ENCODE assay signal across 8 cellular contexts in the genomic region with DNA sequence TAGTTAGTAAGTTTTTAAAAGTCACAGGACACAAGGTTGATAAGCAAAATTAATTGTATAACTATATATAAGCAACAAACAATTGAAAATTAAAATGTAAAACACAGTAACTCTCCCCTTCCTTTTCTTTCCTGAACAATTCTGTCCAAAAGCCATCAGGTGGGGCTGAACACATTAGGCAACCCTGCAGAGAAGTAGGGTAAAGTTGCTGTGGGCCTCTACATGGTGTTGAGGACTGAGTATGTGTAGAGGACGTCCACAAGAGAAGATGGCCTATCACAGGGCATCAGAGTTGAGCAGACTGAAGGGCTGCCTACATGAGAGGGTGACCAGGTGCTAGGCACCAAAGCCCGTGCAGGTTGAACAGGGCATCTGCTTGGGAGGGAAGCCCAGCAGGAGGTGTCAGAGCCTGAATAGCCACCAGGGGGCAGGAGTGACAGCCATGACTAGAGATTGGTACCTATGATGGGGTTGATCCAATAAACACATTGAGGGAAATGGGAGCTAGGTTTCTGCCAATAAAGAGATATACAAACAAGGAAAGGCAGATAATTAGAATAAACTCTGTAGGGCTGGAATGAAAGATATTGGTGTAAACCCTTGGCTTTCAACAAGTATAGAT.
DNase-seq lines count a peak whose midpoint lies in the region; ATAC-seq and TF ChIP-seq lines count a peak whose summit lies in the region.

No MANE protein-coding gene starts in this region.

- intact Hi-C loops in CD8-positive, alpha-beta T cell (cut with DNase I, micrococcal nuclease): no loop called here
- intact Hi-C loops in OCI-LY7 (cut with micrococcal nuclease; ENCODE audit: unreplicated experiment): no loop called here

- CTCF ChIA-PET in CD8-positive, alpha-beta T cell (lab: Charles Lee): interaction anchor here (0.9 kb wide), 1 partner anchor 15 kb away, joined by 3 read pairs; no protein-coding TSS in a partner anchor
- CTCF ChIA-PET in OCI-LY7 (lab: Charles Lee; ENCODE audit: unreplicated experiment): interaction anchor here (0.5 kb wide), 1 partner anchor 101 kb away, joined by 4 read pairs; no protein-coding TSS in a partner anchor

- peak; percentile 26 for TF ChIP-seq CTCF in CD8-positive, alpha-beta T cell (IDR thresholded peaks at IDR 0.05)
- peak; percentile 86 for TF ChIP-seq CTCF in OCI-LY7 (conservative IDR thresholded peaks at IDR 0.05; ENCODE audit: low read length)

- no peak overlapping the region for H3K4me3 Mint-ChIP-seq in CD8-positive, alpha-beta T cell
- no peak overlapping the region for H3K4me3 Mint-ChIP-seq in activated T-cell treated with anti-CD3 and anti-CD28 coated beads, Interleukin-2, amount 50 U/mL, for 72 hours

- H3K27me3 ChIP-seq in CD8-positive, alpha-beta T cell (ENCODE audit: insufficient read depth, low read length): peaks cover 3% of the 10 kb centered on the region
- no peaks in the 10 kb centered on the region for H3K27me3 ChIP-seq in H7 (ENCODE audit: control insufficient read depth, insufficient read depth, low read length)

- no peaks in the 10 kb centered on the region for H3K36me3 Mint-ChIP-seq in CD8-positive, alpha-beta T cell
- H3K36me3 Mint-ChIP-seq in activated T-cell treated with anti-CD3 and anti-CD28 coated beads, Interleukin-2, amount 50 U/mL, for 72 hours (ENCODE audit: insufficient read depth in 2 of 2): no peaks in the 10 kb centered on the region

- H3K4me1 ChIP-seq in CD8-positive, alpha-beta T cell (ENCODE audit: insufficient read depth, low read length): no peaks in the 10 kb centered on the region
- H3K4me1 ChIP-seq in OCI-LY7 (ENCODE audit: insufficient read depth, low read length, poor library complexity, severe bottlenecking): no peaks in the 10 kb centered on the region

- peak in 6 of 7 experiments; percentile 9 to 58 (median 26) for DNase-seq in CD8-positive, alpha-beta T cell
- DNase-seq in H7: peak; percentile 38
- peak; percentile 51 for DNase-seq in OCI-LY7 (ENCODE audit: low spot score)
- DNase-seq in activated T-cell treated with anti-CD3 and anti-CD28 coated beads, Interleukin-2, amount 50 U/mL, for 72 hours: peak; percentile 55 to 70
- DNase-seq in islet precursor cell: peak; percentile 65
- DNase-seq in stimulated activated CD8-positive, alpha-beta memory T cell treated with anti-CD3 and anti-CD28 coated beads, Interleukin-7, amount 100 ng/mL, for 4 hours (ENCODE audit: low read depth in 2 of 2): peak; percentile 11 to 25
- no peak for DNase-seq in Ammon's horn (ENCODE audit: low spot score)
- no peak for DNase-seq in GF-D8 (lab: John Stamatoyannopoulos, UW)

- no TSS peak for BruUV-seq in OCI-LY7 (replicated peaks; lab: Mats Ljungman, UMichigan)

- ATAC-seq in CD8-positive, alpha-beta T cell: no peak
- peak; percentile 54 to 71 for ATAC-seq in activated T-cell treated with anti-CD3 and anti-CD28 coated beads, Interleukin-2, amount 50 U/mL, for 72 hours (replicated peaks in 1 of 2)

- no peak overlapping the region for H2AFZ ChIP-seq in OCI-LY7 (ENCODE audit: low read length)

- H3K36me3 ChIP-seq in CD8-positive, alpha-beta T cell (ENCODE audit: insufficient read depth, low read length): no peaks in the 10 kb centered on the region
- no peaks in the 10 kb centered on the region for H3K36me3 ChIP-seq in H7 (replicated peaks; ENCODE audit: control insufficient read depth, insufficient read depth, low read length)
- H3K36me3 ChIP-seq in OCI-LY7 (ENCODE audit: insufficient read depth, low read length): no peaks in the 10 kb centered on the region

- peaks cover 10% of the 10 kb centered on the region for H3K9me3 Mint-ChIP-seq in CD8-positive, alpha-beta T cell
- H3K9me3 Mint-ChIP-seq in activated T-cell treated with anti-CD3 and anti-CD28 coated beads, Interleukin-2, amount 50 U/mL, for 72 hours: no peaks in the 10 kb centered on the region

- no peaks in the 10 kb centered on the region for H3K9me2 ChIP-seq in OCI-LY7 (ENCODE audit: insufficient read depth, low read length)

- no peaks in the 10 kb centered on the region for H3K79me2 ChIP-seq in OCI-LY7 (ENCODE audit: insufficient read depth, low read depth, low read length)

- no peaks in the 10 kb centered on the region for H3K4me1 Mint-ChIP-seq in CD8-positive, alpha-beta T cell (ENCODE audit: low read depth)
- no peaks in the 10 kb centered on the region for H3K4me1 Mint-ChIP-seq in activated T-cell treated with anti-CD3 and anti-CD28 coated beads, Interleukin-2, amount 50 U/mL, for 72 hours (ENCODE audit: low read depth)

- POLR2A ChIA-PET in CD8-positive, alpha-beta T cell (lab: Charles Lee): no interaction called here
- POLR2A ChIA-PET in OCI-LY7 (lab: Charles Lee): interaction anchor here (0.7 kb wide), 1 partner anchor 624 kb away, joined by 3 read pairs; no protein-coding TSS in a partner anchor

- no peak overlapping the region for H3K4me2 ChIP-seq in OCI-LY7 (ENCODE audit: low read length)

- H3K9me3 ChIP-seq in CD8-positive, alpha-beta T cell (ENCODE audit: low read length): no peaks in the 10 kb centered on the region
- H3K9me3 ChIP-seq in OCI-LY7 (ENCODE audit: low read length): no peaks in the 10 kb centered on the region

- H3K27ac Mint-ChIP-seq in CD8-positive, alpha-beta T cell: no peak overlapping the region
- no peak overlapping the region for H3K27ac Mint-ChIP-seq in activated T-cell treated with anti-CD3 and anti-CD28 coated beads, Interleukin-2, amount 50 U/mL, for 72 hours

- peaks cover 18% of the 10 kb centered on the region for H3K27me3 Mint-ChIP-seq in CD8-positive, alpha-beta T cell (ENCODE audit: low read depth)
- H3K27me3 Mint-ChIP-seq in activated T-cell treated with anti-CD3 and anti-CD28 coated beads, Interleukin-2, amount 50 U/mL, for 72 hours (ENCODE audit: low read depth): peaks cover 11% of the 10 kb centered on the region

- H3K27ac ChIP-seq in CD8-positive, alpha-beta T cell (ENCODE audit: low read depth, low read length): no peak overlapping the region
- H3K27ac ChIP-seq in OCI-LY7 (ENCODE audit: low read depth, low read length, poor library complexity, severe bottlenecking): no peak overlapping the region

- no peak overlapping the region for H3K4me3 ChIP-seq in CD8-positive, alpha-beta T cell (ENCODE audit: low read depth, low read length)
- H3K4me3 ChIP-seq in H7 (ENCODE audit: insufficient read depth, low read depth, low read length) (no peak overlapping the region), OCI-LY7 (ENCODE audit: low read depth, low read length, poor library complexity, severe bottlenecking) (no peak overlapping the region)

- no peaks in the 10 kb centered on the region for H4K20me1 ChIP-seq in OCI-LY7 (ENCODE audit: insufficient read depth, low read length)

Comparison
In these comparisons a context has a peak if more than half of its experiments do, and no peak if none do; other contexts are left out.
1. DNase-seq: peak in CD8-positive, alpha-beta T cell (6 of 7), H7 (single experiment), OCI-LY7 (single experiment), activated T-cell treated with anti-CD3 and anti-CD28 coated beads, Interleukin-2, amount 50 U/mL, for 72 hours (2 of 2), islet precursor cell (single experiment) and stimulated activated CD8-positive, alpha-beta memory T cell treated with anti-CD3 and anti-CD28 coated beads, Interleukin-7, amount 100 ng/mL, for 4 hours (2 of 2); none in Ammon's horn (single experiment) and GF-D8 (single experiment).